9 cellular contexts compared by ENCODE assay signal in the genomic region with DNA sequence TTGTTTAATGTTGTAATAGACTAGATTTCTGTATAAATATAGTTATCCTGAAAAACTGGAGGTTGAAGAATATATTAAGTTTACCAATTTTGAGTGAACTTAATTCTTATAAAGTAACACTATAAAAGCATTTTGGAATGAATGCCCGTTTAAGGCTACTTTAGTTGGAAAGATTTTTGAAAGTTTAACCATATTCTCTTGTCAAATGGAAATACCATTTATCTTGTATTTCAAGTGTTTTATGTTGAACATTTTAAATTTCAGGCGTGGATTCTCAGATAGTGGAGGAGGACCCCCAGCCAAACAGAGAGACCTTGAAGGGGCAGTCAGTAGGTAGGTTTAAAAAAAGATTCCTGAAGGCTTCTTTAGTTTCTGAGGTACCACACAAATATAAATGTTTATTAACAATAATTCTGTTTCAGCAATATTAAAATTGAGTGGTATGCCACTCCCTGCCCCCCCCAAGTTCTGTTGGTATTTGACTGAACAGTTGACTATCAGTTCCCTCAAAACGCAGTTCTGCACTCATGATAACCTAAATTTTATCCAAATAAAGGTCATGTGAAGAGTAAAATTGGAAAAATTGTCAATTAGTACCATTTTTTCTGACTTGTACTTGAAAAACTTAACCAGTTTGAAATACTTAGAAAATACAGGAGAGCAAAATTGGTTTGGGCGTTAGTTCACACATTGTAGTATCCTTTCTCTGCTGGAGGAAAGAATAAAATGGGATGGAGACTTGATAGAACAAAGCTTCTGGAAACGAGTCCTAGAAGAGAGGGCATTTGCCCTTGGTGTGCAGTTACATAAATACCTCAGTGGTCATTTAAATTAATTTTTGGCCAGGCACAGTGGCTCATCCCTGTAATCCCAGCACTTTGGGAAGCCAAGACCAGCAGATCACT.
A peak's percentile ranks its signal among the peaks of the same experiment; 100 is the strongest.
DNase-seq lines count a peak whose midpoint lies in the region; ATAC-seq and TF ChIP-seq lines count a peak whose summit lies in the region.
"Had no signal": no experiment of that assay in that cellular context is flagged by ENCODE, and none has a peak within 500 bp of the region (broad histone marks: within the 10 kb centered on the region; RNA-seq: fewer than 3 reads in every experiment).

No MANE protein-coding gene starts in this region.

- no peak for ATAC-seq in HG03469 (IDR thresholded peaks at IDR 0.05; ENCODE audit: unreplicated experiment)

- peak overlapping the region; percentile 93 for H3K4me3 ChIP-seq in GM12865 (ENCODE audit: low read depth, low read length)
- peak overlapping the region; percentile 92 for H3K4me3 ChIP-seq in SU-DHL-6 (ENCODE audit: insufficient read depth, low read length, poor library complexity, severe bottlenecking)
- H3K4me3 ChIP-seq in fibroblast of mammary gland (ENCODE audit: control insufficient read depth, low read depth, low read length) = peak overlapping the region; percentile 97
- H3K4me3 ChIP-seq in rectal smooth muscle tissue (ENCODE audit: low read length) = peak overlapping the region; percentile 99

- peak overlapping the region; percentile 76; the same call in 1 of the 2 replicates for H3K27ac ChIP-seq in SU-DHL-6 (ENCODE audit: low read depth, low read length)
- no peak overlapping the region for H3K27ac ChIP-seq in rectal smooth muscle tissue (ENCODE audit: low read depth, low read length)

- no peak for DNase-seq in GM12865 (ENCODE audit: low read depth)
- DNase-seq in fibroblast of mammary gland (ENCODE audit: low read depth) = no peak
- DNase-seq in superior temporal gyrus (ENCODE audit: extremely low spot score) = no peak
- no peak for DNase-seq in NCI-H2171 treated with DMSO at 0.1 percent for 48 hours (lab: John Stamatoyannopoulos, UW)
- no peak for DNase-seq in NCI-H1048 (lab: John Stamatoyannopoulos, UW)
- DNase-seq: NCI-H2029 treated with DMSO at 0.1 percent for 48 hours had no signal

- H3K79me2 ChIP-seq in SU-DHL-6 (ENCODE audit: insufficient read depth, low read length) = peaks cover 44% of the 10 kb centered on the region

- H4K20me1 ChIP-seq in SU-DHL-6 (ENCODE audit: low read depth, low read length) = peaks cover 31% of the 10 kb centered on the region

- peaks cover 75% of the 10 kb centered on the region for H3F3A ChIP-seq in SU-DHL-6 (ENCODE audit: insufficient read depth)

- no peaks in the 10 kb centered on the region for H3K9me3 ChIP-seq in SU-DHL-6 (ENCODE audit: insufficient read depth, low read length)

- H2AFZ ChIP-seq in SU-DHL-6 (ENCODE audit: low read depth, low read length, severe bottlenecking) = no peak overlapping the region

- H3K36me3 ChIP-seq in SU-DHL-6 (ENCODE audit: low read length) (peaks cover 52% of the 10 kb centered on the region), rectal smooth muscle tissue (ENCODE audit: control insufficient read depth, insufficient read depth, low read length) (peaks cover 26% of the 10 kb centered on the region)

- H3K27me3 ChIP-seq in SU-DHL-6 (ENCODE audit: low read length) (no peaks in the 10 kb centered on the region), rectal smooth muscle tissue (ENCODE audit: control insufficient read depth, insufficient read depth, low read length) (no peaks in the 10 kb centered on the region)

- no peaks in the 10 kb centered on the region for H3K9me2 ChIP-seq in SU-DHL-6 (replicated peaks; ENCODE audit: insufficient read depth, low read length)

- H3K4me2 ChIP-seq in SU-DHL-6 (ENCODE audit: low read depth, low read length, poor library complexity, severe bottlenecking) = peak overlapping the region; percentile 90

- peaks cover 9% of the 10 kb centered on the region for H3K4me1 ChIP-seq in rectal smooth muscle tissue (ENCODE audit: control insufficient read depth, insufficient read depth, low read length)

- H3K9ac ChIP-seq in SU-DHL-6 (ENCODE audit: low read length) (peak overlapping the region; percentile 94), rectal smooth muscle tissue (ENCODE audit: low read length) (no peak overlapping the region)

- no peak for TF ChIP-seq CTCF in GM12865 (IDR thresholded peaks at IDR 0.05; ENCODE audit: insufficient read depth, low read depth, low read length, missing control alignments)
- TF ChIP-seq CTCF in SU-DHL-6 (IDR thresholded peaks at IDR 0.05; ENCODE audit: insufficient read depth, low read length, poor library complexity, severe bottlenecking) = no peak
- TF ChIP-seq CTCF in fibroblast of mammary gland (conservative IDR thresholded peaks at IDR 0.05; ENCODE audit: control insufficient read depth, insufficient read depth, low read depth, low read length) = no peak
